1 cellular context compared by ENCODE assay signal in the genomic region with DNA sequence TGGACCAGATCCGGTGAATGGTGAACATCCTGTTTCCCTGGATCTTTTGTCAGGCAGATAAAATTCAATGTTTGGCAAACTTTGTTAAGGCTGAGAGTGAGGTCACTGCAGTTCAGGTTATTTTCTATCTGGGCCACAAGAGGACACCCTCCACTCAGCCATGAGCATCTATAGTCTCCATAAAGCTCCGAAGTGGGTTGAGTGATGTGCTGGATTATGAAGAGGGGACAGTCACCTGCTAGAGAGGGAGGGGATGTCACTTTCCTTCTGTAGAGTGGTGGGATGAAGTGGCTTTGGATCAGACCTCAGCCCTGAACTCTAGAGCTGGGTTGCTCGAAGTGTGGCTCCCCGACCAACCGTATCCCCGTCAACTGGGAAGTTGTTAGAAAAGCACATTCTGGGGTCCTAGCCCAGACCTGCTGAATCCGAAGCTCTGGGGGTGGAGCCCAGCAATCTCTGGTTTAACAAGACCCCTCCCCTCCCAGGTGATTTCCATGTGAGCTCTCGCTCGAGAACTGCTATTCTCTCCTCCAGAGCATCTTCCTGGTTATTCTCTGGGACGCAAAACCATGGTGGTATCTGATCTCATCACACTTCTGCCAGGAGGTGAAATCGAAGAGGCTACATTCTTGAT.
TF ChIP-seq lines count a peak whose summit lies in the region.

No MANE protein-coding gene starts in this region.

TF ChIP-seq in K562, 482 proteins besides CTCF, POLR2A, EP300 and RAD21 (continues in another document):
- no peak for TF ChIP-seq ZSCAN29 (IDR thresholded peaks at IDR 0.05)
- peak; percentile 36; the same call in 1 of the 2 replicates for TF ChIP-seq SMC3 (conservative IDR thresholded peaks at IDR 0.05; ENCODE audit: insufficient read depth, low read depth, low read length)
- TF ChIP-seq, protein P1, sequence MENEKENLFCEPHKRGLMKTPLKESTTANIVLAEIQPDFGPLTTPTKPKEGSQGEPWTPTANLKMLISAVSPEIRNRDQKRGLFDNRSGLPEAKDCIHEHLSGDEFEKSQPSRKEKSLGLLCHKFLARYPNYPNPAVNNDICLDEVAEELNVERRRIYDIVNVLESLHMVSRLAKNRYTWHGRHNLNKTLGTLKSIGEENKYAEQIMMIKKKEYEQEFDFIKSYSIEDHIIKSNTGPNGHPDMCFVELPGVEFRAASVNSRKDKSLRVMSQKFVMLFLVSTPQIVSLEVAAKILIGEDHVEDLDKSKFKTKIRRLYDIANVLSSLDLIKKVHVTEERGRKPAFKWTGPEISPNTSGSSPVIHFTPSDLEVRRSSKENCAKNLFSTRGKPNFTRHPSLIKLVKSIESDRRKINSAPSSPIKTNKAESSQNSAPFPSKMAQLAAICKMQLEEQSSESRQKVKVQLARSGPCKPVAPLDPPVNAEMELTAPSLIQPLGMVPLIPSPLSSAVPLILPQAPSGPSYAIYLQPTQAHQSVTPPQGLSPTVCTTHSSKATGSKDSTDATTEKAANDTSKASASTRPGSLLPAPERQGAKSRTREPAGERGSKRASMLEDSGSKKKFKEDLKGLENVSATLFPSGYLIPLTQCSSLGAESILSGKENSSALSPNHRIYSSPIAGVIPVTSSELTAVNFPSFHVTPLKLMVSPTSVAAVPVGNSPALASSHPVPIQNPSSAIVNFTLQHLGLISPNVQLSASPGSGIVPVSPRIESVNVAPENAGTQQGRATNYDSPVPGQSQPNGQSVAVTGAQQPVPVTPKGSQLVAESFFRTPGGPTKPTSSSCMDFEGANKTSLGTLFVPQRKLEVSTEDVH (IDR thresholded peaks at IDR 0.05; ENCODE audit: low read depth, partially characterized antibody), result no peak
- no peak for TF ChIP-seq PHB2 (IDR thresholded peaks at IDR 0.05; ENCODE audit: low read depth)
- no peak for TF ChIP-seq ZNF184 (CRISPR knock-in tag; IDR thresholded peaks at IDR 0.05)
- 0 out of 2 replicates have a peak, but pooled peaks have one; percentile 12 for TF ChIP-seq THRB (CRISPR knock-in tag; conservative IDR thresholded peaks at IDR 0.05)
- TF ChIP-seq ZNF239 (CRISPR knock-in tag; IDR thresholded peaks at IDR 0.05), result no peak
- TF ChIP-seq ZNF134 (CRISPR knock-in tag; conservative IDR thresholded peaks at IDR 0.05), result no peak
- no peak for TF ChIP-seq HNRNPL (IDR thresholded peaks at IDR 0.05; ENCODE audit: low read depth, low read length)
- TF ChIP-seq FOXA1 (IDR thresholded peaks at IDR 0.05; ENCODE audit: borderline replicate concordance), result no peak
- no peak for TF ChIP-seq TBL1XR1 (IDR thresholded peaks at IDR 0.05; ENCODE audit: low read length in 2 of 2)
- no peak for TF ChIP-seq RBM17 (IDR thresholded peaks at IDR 0.05; ENCODE audit: borderline replicate concordance, low read depth, low read length)
- no peak for TF ChIP-seq GATAD2A (IDR thresholded peaks at IDR 0.05)
- no peak for TF ChIP-seq RUNX1 (IDR thresholded peaks at IDR 0.05; ENCODE audit: low read depth)
- TF ChIP-seq ATF7 (IDR thresholded peaks at IDR 0.05), result no peak
- TF ChIP-seq HDAC3 (IDR thresholded peaks at IDR 0.05; ENCODE audit: borderline replicate concordance, partially characterized antibody), result no peak
- TF ChIP-seq, protein P2, sequence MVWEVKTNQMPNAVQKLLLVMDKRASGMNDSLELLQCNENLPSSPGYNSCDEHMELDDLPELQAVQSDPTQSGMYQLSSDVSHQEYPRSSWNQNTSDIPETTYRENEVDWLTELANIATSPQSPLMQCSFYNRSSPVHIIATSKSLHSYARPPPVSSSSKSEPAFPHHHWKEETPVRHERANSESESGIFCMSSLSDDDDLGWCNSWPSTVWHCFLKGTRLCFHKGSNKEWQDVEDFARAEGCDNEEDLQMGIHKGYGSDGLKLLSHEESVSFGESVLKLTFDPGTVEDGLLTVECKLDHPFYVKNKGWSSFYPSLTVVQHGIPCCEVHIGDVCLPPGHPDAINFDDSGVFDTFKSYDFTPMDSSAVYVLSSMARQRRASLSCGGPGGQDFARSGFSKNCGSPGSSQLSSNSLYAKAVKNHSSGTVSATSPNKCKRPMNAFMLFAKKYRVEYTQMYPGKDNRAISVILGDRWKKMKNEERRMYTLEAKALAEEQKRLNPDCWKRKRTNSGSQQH (CRISPR knock-in tag; IDR thresholded peaks at IDR 0.05), result no peak
- no peak for TF ChIP-seq ARHGAP35 (IDR thresholded peaks at IDR 0.05; ENCODE audit: partially characterized antibody)
- no peak for TF ChIP-seq NR3C1 (CRISPR knock-in tag; IDR thresholded peaks at IDR 0.05)
- no peak for TF ChIP-seq PTRF (tag; IDR thresholded peaks at IDR 0.05)
- TF ChIP-seq DEAF1 (CRISPR knock-in tag; IDR thresholded peaks at IDR 0.05), result peak; percentile 91
- no peak for TF ChIP-seq THRA (IDR thresholded peaks at IDR 0.05)
- TF ChIP-seq PRPF4 (IDR thresholded peaks at IDR 0.05; ENCODE audit: insufficient read depth, low read depth, low read length, poor library complexity, severe bottlenecking), result no peak
- no peak for TF ChIP-seq CREB1 (IDR thresholded peaks at IDR 0.05)
- TF ChIP-seq CREB1 (CRISPR knock-in tag; IDR thresholded peaks at IDR 0.05), result no peak
- TF ChIP-seq, protein P3, sequence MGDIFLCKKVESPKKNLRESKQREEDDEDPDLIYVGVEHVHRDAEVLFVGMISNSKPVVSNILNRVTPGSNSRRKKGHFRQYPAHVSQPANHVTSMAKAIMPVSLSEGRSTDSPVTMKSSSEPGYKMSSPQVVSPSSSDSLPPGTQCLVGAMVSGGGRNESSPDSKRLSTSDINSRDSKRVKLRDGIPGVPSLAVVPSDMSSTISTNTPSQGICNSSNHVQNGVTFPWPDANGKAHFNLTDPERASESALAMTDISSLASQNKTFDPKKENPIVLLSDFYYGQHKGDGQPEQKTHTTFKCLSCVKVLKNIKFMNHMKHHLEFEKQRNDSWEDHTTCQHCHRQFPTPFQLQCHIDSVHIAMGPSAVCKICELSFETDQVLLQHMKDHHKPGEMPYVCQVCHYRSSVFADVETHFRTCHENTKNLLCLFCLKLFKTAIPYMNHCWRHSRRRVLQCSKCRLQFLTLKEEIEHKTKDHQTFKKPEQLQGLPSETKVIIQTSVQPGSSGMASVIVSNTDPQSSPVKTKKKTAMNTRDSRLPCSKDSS (IDR thresholded peaks at IDR 0.05; ENCODE audit: low read depth, partially characterized antibody), result no peak
- TF ChIP-seq ZNF146 (CRISPR knock-in tag; IDR thresholded peaks at IDR 0.05; ENCODE audit: unreplicated experiment), result no peak
- TF ChIP-seq ZNF282 (CRISPR knock-in tag; IDR thresholded peaks at IDR 0.05), result no peak
- no peak for TF ChIP-seq ETS2 (tag; IDR thresholded peaks at IDR 0.05; ENCODE audit: borderline replicate concordance, poor library complexity, severe bottlenecking)
- no peak for TF ChIP-seq FOXJ3 (CRISPR knock-in tag; IDR thresholded peaks at IDR 0.05)
- TF ChIP-seq, protein P4, sequence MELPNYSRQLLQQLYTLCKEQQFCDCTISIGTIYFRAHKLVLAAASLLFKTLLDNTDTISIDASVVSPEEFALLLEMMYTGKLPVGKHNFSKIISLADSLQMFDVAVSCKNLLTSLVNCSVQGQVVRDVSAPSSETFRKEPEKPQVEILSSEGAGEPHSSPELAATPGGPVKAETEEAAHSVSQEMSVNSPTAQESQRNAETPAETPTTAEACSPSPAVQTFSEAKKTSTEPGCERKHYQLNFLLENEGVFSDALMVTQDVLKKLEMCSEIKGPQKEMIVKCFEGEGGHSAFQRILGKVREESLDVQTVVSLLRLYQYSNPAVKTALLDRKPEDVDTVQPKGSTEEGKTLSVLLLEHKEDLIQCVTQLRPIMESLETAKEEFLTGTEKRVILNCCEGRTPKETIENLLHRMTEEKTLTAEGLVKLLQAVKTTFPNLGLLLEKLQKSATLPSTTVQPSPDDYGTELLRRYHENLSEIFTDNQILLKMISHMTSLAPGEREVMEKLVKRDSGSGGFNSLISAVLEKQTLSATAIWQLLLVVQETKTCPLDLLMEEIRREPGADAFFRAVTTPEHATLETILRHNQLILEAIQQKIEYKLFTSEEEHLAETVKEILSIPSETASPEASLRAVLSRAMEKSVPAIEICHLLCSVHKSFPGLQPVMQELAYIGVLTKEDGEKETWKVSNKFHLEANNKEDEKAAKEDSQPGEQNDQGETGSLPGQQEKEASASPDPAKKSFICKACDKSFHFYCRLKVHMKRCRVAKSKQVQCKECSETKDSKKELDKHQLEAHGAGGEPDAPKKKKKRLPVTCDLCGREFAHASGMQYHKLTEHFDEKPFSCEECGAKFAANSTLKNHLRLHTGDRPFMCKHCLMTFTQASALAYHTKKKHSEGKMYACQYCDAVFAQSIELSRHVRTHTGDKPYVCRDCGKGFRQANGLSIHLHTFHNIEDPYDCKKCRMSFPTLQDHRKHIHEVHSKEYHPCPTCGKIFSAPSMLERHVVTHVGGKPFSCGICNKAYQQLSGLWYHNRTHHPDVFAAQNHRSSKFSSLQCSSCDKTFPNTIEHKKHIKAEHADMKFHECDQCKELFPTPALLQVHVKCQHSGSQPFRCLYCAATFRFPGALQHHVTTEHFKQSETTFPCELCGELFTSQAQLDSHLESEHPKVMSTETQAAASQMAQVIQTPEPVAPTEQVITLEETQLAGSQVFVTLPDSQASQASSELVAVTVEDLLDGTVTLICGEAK (IDR thresholded peaks at IDR 0.05), result peak; percentile 60; the same call in 1 of the 2 replicates
- TF ChIP-seq, protein P4 (CRISPR knock-in tag; IDR thresholded peaks at IDR 0.05), result no peak
- no peak for TF ChIP-seq CEBPZ (IDR thresholded peaks at IDR 0.05; ENCODE audit: borderline replicate concordance, low read depth, low read length)
